ENCODE assay signal across 8 cellular contexts in genomic region chr2:102442967-102443828, GRCh38. TPM values are rescaled to one million over a fixed set of nuclear protein-coding genes. Genes with fewer than 3 reads are reported as not detected.
DNase-seq lines count a peak whose midpoint lies in the region; ATAC-seq, FAIRE-seq and TF ChIP-seq lines count a peak whose summit lies in the region.

No MANE protein-coding gene starts in this region.

- CTCF ChIA-PET in RWPE1 (lab: Yijun Ruan, JAX), result interaction anchor here (0.6 to 1.0 kb wide), 7 partner anchors 16 to 827 kb away, joined by 3 to 5 read pairs (median 3); no protein-coding TSS in a partner anchor

- peak overlapping the region; percentile 14 for H3K4me2 ChIP-seq in keratinocyte (ENCODE audit: control insufficient read depth, extremely low read depth, insufficient read depth, low read depth, low read length)

- H3K4me3 ChIP-seq in keratinocyte (ENCODE audit: control insufficient read depth in 2 of 3, extremely low read depth in 1 of 3, insufficient read depth in 2 of 3, low read depth in 1 of 3, low read length in 3 of 3), result no peak overlapping the region

- no peaks in the 10 kb centered on the region for H3K9me1 ChIP-seq in keratinocyte (ENCODE audit: control insufficient read depth, extremely low read depth, insufficient read depth, low read length)

- no peaks in the 10 kb centered on the region for H3K9me3 ChIP-seq in keratinocyte (ENCODE audit: control insufficient read depth, low read depth, low read length)

- H3K27ac ChIP-seq in RWPE1 (no peak overlapping the region), keratinocyte (ENCODE audit: control insufficient read depth, insufficient read depth, low read length) (no peak overlapping the region)

- peaks cover 3% of the 10 kb centered on the region for H3K4me1 ChIP-seq in keratinocyte (ENCODE audit: control insufficient read depth, extremely low read depth, insufficient read depth, low read length)

- peak overlapping the region; percentile 75 for H2AFZ ChIP-seq in keratinocyte (ENCODE audit: control insufficient read depth, low read length)

- peak; percentile 13 for FAIRE-seq in keratinocyte (lab: Jason Lieb, UNC)

- dilution Hi-C loops in keratinocyte (cut with MboI; ENCODE audit: extremely low pct_ligation_motif_present, low sequenced_read_pairs), result no loop called here

- no peaks in the 10 kb centered on the region for H4K20me1 ChIP-seq in keratinocyte (ENCODE audit: control insufficient read depth, extremely low read depth, insufficient read depth, low read length)

- H3K79me2 ChIP-seq in keratinocyte (ENCODE audit: control insufficient read depth, insufficient read depth, low read length), result no peaks in the 10 kb centered on the region

- peak; percentile 72 for ATAC-seq in HG02642 (IDR thresholded peaks at IDR 0.05; ENCODE audit: poor library complexity, unreplicated experiment)

- DNase-seq in NCI-H1694 (lab: John Stamatoyannopoulos, UW) (peak; percentile 6), NCI-H1694 treated with DMSO at 0.1 percent for 48 hours (lab: John Stamatoyannopoulos, UW) (no peak), RWPE1 (ENCODE audit: low spot score) (peak; percentile 12), amniotic epithelial cell (ENCODE audit: low read depth) (peak; percentile 50), keratinocyte (ENCODE audit: low read depth, low spot score) (no peak), NCI-H2029 (lab: John Stamatoyannopoulos, UW) (no peak)
- peak; percentile 13 to 35 for DNase-seq in stimulated activated CD8-positive, alpha-beta memory T cell treated with anti-CD3 and anti-CD28 coated beads, Interleukin-7, amount 100 ng/mL, for 4 hours (ENCODE audit: low read depth in 2 of 2)

- H3K36me3 ChIP-seq in keratinocyte (ENCODE audit: control insufficient read depth in 2 of 2, extremely low read depth in 1 of 2, insufficient read depth in 2 of 2, low read length in 2 of 2), result no peaks in the 10 kb centered on the region

- POLR2A ChIA-PET in RWPE1 (lab: Yijun Ruan, JAX; ENCODE audit: low non-redundant PET), result no interaction called here

- H3K27me3 ChIP-seq in keratinocyte (ENCODE audit: control insufficient read depth, extremely low read depth, insufficient read depth, low read length), result no peaks in the 10 kb centered on the region

- TF ChIP-seq CTCF in RWPE1 (conservative IDR thresholded peaks at IDR 0.05; ENCODE audit: low read depth), result peak; percentile 70
- TF ChIP-seq CTCF in keratinocyte (optimal IDR thresholded peaks at IDR 0.05 in 1 of 3, IDR thresholded peaks at IDR 0.05 in 1 of 3, conservative IDR thresholded peaks at IDR 0.05 in 1 of 3; ENCODE audit: extremely low read depth in 1 of 3, insufficient read depth in 2 of 3, low read length in 3 of 3), result peak; percentile 34 to 70 (median 63)

- no peak overlapping the region for H3K9ac ChIP-seq in keratinocyte (ENCODE audit: control insufficient read depth, extremely low read depth, insufficient read depth, low read length)

RNA-seq across cellular contexts. Expression of gene IL18RAP, which starts 20.2 kb away (rescaled TPM):
- not detected in 3 replicates for polyA plus RNA-seq in keratinocyte
- not detected for polyA plus RNA-seq in keratinocyte (2011; ENCODE audit: low read depth)
- not detected in 2 replicates for polyA plus RNA-seq in keratinocyte (2011; cell fraction: cytosol; rRNA removed)
- not detected in 2 replicates for polyA plus RNA-seq in keratinocyte (2011; cell fraction: nucleus; rRNA removed)
- 0.06 TPM in 1 of 2 replicates, not detected in the other for polyA plus RNA-seq in keratinocyte (2012; ENCODE audit: low replicate concordance)
- not detected in 3 replicates for polyA minus RNA-seq in keratinocyte
- polyA minus RNA-seq in keratinocyte (2011; cell fraction: cytosol; rRNA and poly(A)+ RNA removed), result not detected
- polyA minus RNA-seq in keratinocyte (2011; cell fraction: nucleus; rRNA and poly(A)+ RNA removed), result not detected in 2 replicates

RNA-seq across cellular contexts. Expression of gene SLC9A4, which starts 29.8 kb away (rescaled TPM):
- polyA plus RNA-seq in keratinocyte, result not detected in 3 replicates
- polyA plus RNA-seq in keratinocyte (2011; ENCODE audit: low read depth), result not detected
- polyA plus RNA-seq in keratinocyte (2011; cell fraction: cytosol; rRNA removed), result not detected in 2 replicates
- polyA plus RNA-seq in keratinocyte (2011; cell fraction: nucleus; rRNA removed), result 0.21 TPM in 1 of 2 replicates, not detected in the other
- not detected in 2 replicates for polyA plus RNA-seq in keratinocyte (2012; ENCODE audit: low replicate concordance)
- polyA minus RNA-seq in keratinocyte, result 0.13 TPM in 1 of 3 replicates, not detected in the others
- polyA minus RNA-seq in keratinocyte (2011; cell fraction: cytosol; rRNA and poly(A)+ RNA removed), result not detected
- polyA minus RNA-seq in keratinocyte (2011; cell fraction: nucleus; rRNA and poly(A)+ RNA removed), result not detected in 2 replicates

Comparison
In these comparisons a context has a peak if more than half of its experiments do, and no peak if none do; other contexts are left out.
1. DNase-seq: peak in NCI-H1694 (single experiment), RWPE1 (single experiment), amniotic epithelial cell (single experiment) and stimulated activated CD8-positive, alpha-beta memory T cell treated with anti-CD3 and anti-CD28 coated beads, Interleukin-7, amount 100 ng/mL, for 4 hours (2 of 2); none in NCI-H1694 treated with DMSO at 0.1 percent for 48 hours (single experiment), keratinocyte (single experiment) and NCI-H2029 (single experiment).